8 cellular contexts compared by ENCODE assay signal in the genomic region with DNA sequence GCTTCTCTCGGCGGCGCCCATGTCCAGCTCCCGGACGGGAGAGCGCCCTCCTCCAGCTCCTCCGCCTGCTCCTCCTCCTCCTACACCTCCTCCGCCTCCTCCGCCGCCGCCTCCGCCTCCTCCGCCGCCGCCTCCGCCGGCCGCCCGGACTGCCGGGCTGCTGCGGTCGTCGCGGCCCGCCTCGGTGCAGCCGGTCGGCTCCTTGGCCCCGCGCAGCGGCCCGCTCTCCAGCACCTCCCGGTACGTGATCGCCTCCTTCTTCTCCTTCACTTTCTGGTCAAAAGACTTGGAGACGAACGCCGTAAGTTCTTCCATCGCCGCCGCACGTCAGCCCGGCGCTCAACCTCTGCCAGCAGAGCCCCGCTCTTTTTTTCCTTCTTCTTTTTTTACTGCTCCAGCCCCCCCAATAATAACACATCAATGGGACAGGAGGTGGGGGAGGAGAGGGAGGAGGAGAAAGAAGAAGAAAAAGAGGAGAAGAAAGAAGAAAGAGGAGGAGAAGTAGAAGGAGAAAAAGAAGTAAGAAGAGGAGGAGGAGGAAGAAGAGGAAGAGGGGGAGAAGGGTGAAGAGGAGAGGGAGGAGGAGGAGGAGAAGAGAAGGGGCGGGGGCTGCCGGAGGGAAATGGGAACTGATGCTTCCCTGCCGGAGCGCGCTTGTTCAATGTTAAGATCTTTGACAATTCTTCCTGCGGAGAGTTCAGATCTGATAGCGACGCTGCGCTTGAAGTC. TPM values are rescaled to one million over a fixed set of nuclear protein-coding genes. Genes with fewer than 3 reads are reported as not detected.
DNase-seq lines count a peak whose midpoint lies in the region; ATAC-seq and TF ChIP-seq lines count a peak whose summit lies in the region.

A gene (minus strand): TSS at position 711 of the 729 bp plus-strand sequence. CDS start 396 bp downstream, at position 315.

- CTCF ChIA-PET in activated CD4-positive, alpha-beta memory T cell treated with anti-CD3 and anti-CD28 coated beads, Interleukin-2, amount 10 ng/mL, durations not matched to agents 7 days and 5 days (lab: Charles Lee), result interaction anchor here (1.2 kb wide), 1 partner anchor 11 kb away, joined by 4 read pairs; no protein-coding TSS in a partner anchor

- 0 to 2% methylated on average over 14 to 17 of the region's 54 CpGs for WGBS in gastroesophageal sphincter (ENCODE audit: low coverage in 1 of 2), 2 donors

- peak within 1 kb of the TSS in 1 of 4 donors; percentile 3 for H3K27ac ChIP-seq in gastroesophageal sphincter

- peaks cover under 1 to 59% (median 26%) of the 10 kb centered on the region in 3 donors for H3K4me1 ChIP-seq in gastroesophageal sphincter

- TF ChIP-seq EP300 in gastroesophageal sphincter (IDR thresholded peaks at IDR 0.05), result no peak

- H3K36me3 Mint-ChIP-seq in activated CD4-positive, alpha-beta memory T cell treated with anti-CD3 and anti-CD28 coated beads, Interleukin-2, amount 10 ng/mL, durations not matched to agents 7 days and 5 days (ENCODE audit: low read depth), result peaks cover 16% of the 10 kb centered on the region

- peak within 1 kb of the TSS; percentile 16 to 51 for H3K4me3 ChIP-seq in gastroesophageal sphincter

- H3K27me3 Mint-ChIP-seq in activated CD4-positive, alpha-beta memory T cell treated with anti-CD3 and anti-CD28 coated beads, Interleukin-2, amount 10 ng/mL, durations not matched to agents 7 days and 5 days, result peaks cover 74% of the 10 kb centered on the region

- H3K27ac Mint-ChIP-seq in activated CD4-positive, alpha-beta memory T cell treated with anti-CD3 and anti-CD28 coated beads, Interleukin-2, amount 10 ng/mL, durations not matched to agents 7 days and 5 days, result peak within 1 kb of the TSS; percentile 61

- H3K9me3 ChIP-seq in gastroesophageal sphincter, result no peaks in the 10 kb centered on the region

- ATAC-seq in gastroesophageal sphincter (peak; percentile 41), GM18907 (IDR thresholded peaks at IDR 0.05; ENCODE audit: unreplicated experiment) (no peak), GM18858 (IDR thresholded peaks at IDR 0.05; ENCODE audit: unreplicated experiment) (no peak)

- no peak for TF ChIP-seq CTCF in gastroesophageal sphincter (IDR thresholded peaks at IDR 0.05)

- H3K36me3 ChIP-seq in gastroesophageal sphincter, result no peaks in the 10 kb centered on the region

- POLR2A ChIA-PET in activated CD4-positive, alpha-beta memory T cell treated with anti-CD3 and anti-CD28 coated beads, Interleukin-2, amount 10 ng/mL, durations not matched to agents 7 days and 5 days (lab: Charles Lee), result interaction anchor here (0.5 kb wide), 1 partner anchor 326 kb away, joined by 3 read pairs; no protein-coding TSS in a partner anchor

- H3K4me3 Mint-ChIP-seq in activated CD4-positive, alpha-beta memory T cell treated with anti-CD3 and anti-CD28 coated beads, Interleukin-2, amount 10 ng/mL, durations not matched to agents 7 days and 5 days, result peak within 1 kb of the TSS; percentile 74

- H3K9me3 Mint-ChIP-seq in activated CD4-positive, alpha-beta memory T cell treated with anti-CD3 and anti-CD28 coated beads, Interleukin-2, amount 10 ng/mL, durations not matched to agents 7 days and 5 days, result no peaks in the 10 kb centered on the region

- peaks cover 85% of the 10 kb centered on the region for H3K27me3 ChIP-seq in gastroesophageal sphincter

- DNase-seq in NCI-H1092 treated with DMSO at 0.1 percent for 48 hours (lab: John Stamatoyannopoulos, UW) (peak; percentile 5), NCI-H1092 (lab: John Stamatoyannopoulos, UW) (no peak), LoVo (ENCODE audit: low spot score) (peak; percentile 65), retina (peak; percentile 67)
- DNase-seq in activated CD4-positive, alpha-beta memory T cell treated with anti-CD3 and anti-CD28 coated beads, Interleukin-2, amount 10 ng/mL, durations not matched to agents 7 days and 5 days, result no peak

- H3K4me1 Mint-ChIP-seq in activated CD4-positive, alpha-beta memory T cell treated with anti-CD3 and anti-CD28 coated beads, Interleukin-2, amount 10 ng/mL, durations not matched to agents 7 days and 5 days, result peaks cover 61% of the 10 kb centered on the region

- no peak for TF ChIP-seq POLR2A in gastroesophageal sphincter (IDR thresholded peaks at IDR 0.05)

RNA-seq across cellular contexts. Expression of the gene that starts here (rescaled TPM):
- not detected for total RNA-seq in activated CD4-positive, alpha-beta memory T cell treated with anti-CD3 and anti-CD28 coated beads, Interleukin-2, amount 10 ng/mL, durations not matched to agents 7 days and 5 days
- 1 to 10 TPM in 1 of 4 donors, under 1 TPM in 3; 0.10 to 3.2 (median 0.35) TPM for total RNA-seq in gastroesophageal sphincter

Comparison
In these comparisons a context has a peak if more than half of its experiments do, and no peak if none do; other contexts are left out.
1. DNase-seq: peak in NCI-H1092 treated with DMSO at 0.1 percent for 48 hours (single experiment), LoVo (single experiment) and retina (single experiment); none in NCI-H1092 (single experiment) and activated CD4-positive, alpha-beta memory T cell treated with anti-CD3 and anti-CD28 coated beads, Interleukin-2, amount 10 ng/mL, durations not matched to agents 7 days and 5 days (single experiment).